ENCODE assay signal across 8 cellular contexts in genomic region chr17:39450847-39451581, GRCh38. TPM values are rescaled to one million over a fixed set of nuclear protein-coding genes. Genes with fewer than 3 reads are reported as not detected.
A peak's percentile ranks its signal among the peaks of the same experiment; 100 is the strongest.
DNase-seq lines count a peak whose midpoint lies in the region; ATAC-seq and TF ChIP-seq lines count a peak whose summit lies in the region.

MED1 (minus strand) TSS chr17:39451263; CDS start chr17:39451062, 201 bp downstream.

- ATAC-seq in GM19351 (IDR thresholded peaks at IDR 0.05; ENCODE audit: unreplicated experiment) (peak; percentile 91), HG03558 (IDR thresholded peaks at IDR 0.05; ENCODE audit: extremely low read depth, unreplicated experiment) (peak; percentile 69), left lung (peak; percentile 98)

- peak within 1 kb of the TSS; percentile 90 to 99 (median 96) for H3K9ac ChIP-seq in BLaER1 treated with 17β-estradiol and CSF1 and Interleukin-3, amounts not matched to agents 10 nM and 100 nM

- peaks cover 10% of the 10 kb centered on the region for H3K4me1 Mint-ChIP-seq in dendritic cell treated with granulocyte-macrophage colony-stimulating factor and Interleukin-4, amounts not matched to agents 40 ng/mL and 50 ng/mL, for 4 days (ENCODE audit: low read depth)

- peaks cover 0 to 42% (median 23%) of the 10 kb centered on the region in 11 experiments; a peak in 14 of 22 replicates for H4K20me1 ChIP-seq in BLaER1 treated with 17β-estradiol and CSF1 and Interleukin-3, amounts not matched to agents 10 nM and 100 nM

- peak within 1 kb of the TSS; percentile 81 to 96 (median 92) for H3K4me2 ChIP-seq in BLaER1 treated with 17β-estradiol and CSF1 and Interleukin-3, amounts not matched to agents 10 nM and 100 nM

- no peaks in the 10 kb centered on the region for H3K27me3 Mint-ChIP-seq in dendritic cell treated with granulocyte-macrophage colony-stimulating factor and Interleukin-4, amounts not matched to agents 40 ng/mL and 50 ng/mL, for 4 days

- peak within 1 kb of the TSS; percentile 78 to 87 (median 85) for H3K4me3 ChIP-seq in BLaER1 treated with 17β-estradiol and CSF1 and Interleukin-3, amounts not matched to agents 10 nM and 100 nM
- peak within 1 kb of the TSS; percentile 63 to 86 for H3K4me3 ChIP-seq in left lung

- intact Hi-C loops in dendritic cell treated with granulocyte-macrophage colony-stimulating factor and Interleukin-4, amounts not matched to agents 40 ng/mL and 50 ng/mL, for 4 days (cut with micrococcal nuclease), result loop anchor here (1.0 kb wide), 1 partner anchor 10 kb away; the partner anchor contains the start of gene CDK12
- intact Hi-C loops in left lung (cut with DNase I), result no loop called here

- peak in 1 of 2 donors; percentile 21 for TF ChIP-seq CTCF in left lung (IDR thresholded peaks at IDR 0.05)

- peaks cover 32% of the 10 kb centered on the region for H3K36me3 Mint-ChIP-seq in dendritic cell treated with granulocyte-macrophage colony-stimulating factor and Interleukin-4, amounts not matched to agents 40 ng/mL and 50 ng/mL, for 4 days (ENCODE audit: low read depth)

- H3K9me3 Mint-ChIP-seq in dendritic cell treated with granulocyte-macrophage colony-stimulating factor and Interleukin-4, amounts not matched to agents 40 ng/mL and 50 ng/mL, for 4 days, result no peaks in the 10 kb centered on the region

- peaks cover 22 to 41% (median 32%) of the 10 kb centered on the region in 11 experiments for H3K36me3 ChIP-seq in BLaER1 treated with 17β-estradiol and CSF1 and Interleukin-3, amounts not matched to agents 10 nM and 100 nM
- H3K36me3 ChIP-seq in left lung, result peaks cover 0 to 24% of the 10 kb centered on the region in 2 donors

- H3K9me3 ChIP-seq in BLaER1 treated with 17β-estradiol and CSF1 and Interleukin-3, amounts not matched to agents 10 nM and 100 nM (replicated peaks in 1 of 11), result no peaks in the 10 kb centered on the region
- no peaks in the 10 kb centered on the region for H3K9me3 ChIP-seq in left lung

- DNase-seq in NCI-H748 treated with DMSO at 0.1 percent for 48 hours (lab: John Stamatoyannopoulos, UW), result peak; percentile 95
- DNase-seq in activated CD4-positive, alpha-beta T cell treated with anti-CD3 and anti-CD28 coated beads, Interleukin-2, amount 50 U/mL, for 24 hours (ENCODE audit: low read depth in 1 of 2, low spot score in 1 of 2), result peak; percentile 72 to 90
- peak; percentile 93 to 94 for DNase-seq in left lung
- DNase-seq in stimulated activated CD4-positive, alpha-beta T cell treated with anti-CD3 and anti-CD28 coated beads, Interleukin-2, amount 100 ng/mL, for 48 hours, result peak; percentile 87 to 89

- no peaks in the 10 kb centered on the region for H3K27me3 ChIP-seq in BLaER1 treated with 17β-estradiol and CSF1 and Interleukin-3, amounts not matched to agents 10 nM and 100 nM
- no peaks in the 10 kb centered on the region for H3K27me3 ChIP-seq in left lung

- H3K4me3 Mint-ChIP-seq in dendritic cell treated with granulocyte-macrophage colony-stimulating factor and Interleukin-4, amounts not matched to agents 40 ng/mL and 50 ng/mL, for 4 days, result peak within 1 kb of the TSS; percentile 93

- H3K27ac ChIP-seq in BLaER1 treated with 17β-estradiol and CSF1 and Interleukin-3, amounts not matched to agents 10 nM and 100 nM, result peak within 1 kb of the TSS; percentile 84 to 98 (median 94)
- H3K27ac ChIP-seq in left lung, result peak within 1 kb of the TSS; percentile 53 to 77

- peak within 1 kb of the TSS; percentile 95 for H3K27ac Mint-ChIP-seq in dendritic cell treated with granulocyte-macrophage colony-stimulating factor and Interleukin-4, amounts not matched to agents 40 ng/mL and 50 ng/mL, for 4 days

- H3K4me1 ChIP-seq in BLaER1 treated with 17β-estradiol and CSF1 and Interleukin-3, amounts not matched to agents 10 nM and 100 nM, result peaks cover 24 to 35% (median 31%) of the 10 kb centered on the region in 10 experiments
- peaks cover 4 to 22% of the 10 kb centered on the region in 2 donors for H3K4me1 ChIP-seq in left lung

RNA-seq across cellular contexts. Expression of gene MED1, which starts in this region (rescaled TPM):
- 10 to 100 TPM; 32.1 to 35.4 TPM for total RNA-seq in left lung

Comparison
In these comparisons a context has a peak if more than half of its experiments do, and no peak if none do; other contexts are left out.
1. Peak in every context shown above with its lines: DNase-seq, ATAC-seq, H3K4me3 ChIP-seq and H3K27ac ChIP-seq.